Comparison of ENCODE assay signal across 25 cellular contexts in genomic region chr15:60555814-60556213, GRCh38.
A peak's percentile ranks its signal among the peaks of the same experiment; 100 is the strongest.
DNase-seq lines count a peak whose midpoint lies in the region; ATAC-seq and TF ChIP-seq lines count a peak whose summit lies in the region.
"Had no signal": no experiment of that assay in that cellular context is flagged by ENCODE, and none has a peak within 500 bp of the region (broad histone marks: within the 10 kb centered on the region; RNA-seq: fewer than 3 reads in every experiment).

No MANE protein-coding gene starts in this region.

- H3K36me3 Mint-ChIP-seq in activated T-cell treated with anti-CD3 and anti-CD28 coated beads, Interleukin-2, amount 50 U/mL, for 24 hours (ENCODE audit: low read depth): peaks cover 50% of the 10 kb centered on the region
- H3K36me3 Mint-ChIP-seq in central memory CD8-positive, alpha-beta T cell (ENCODE audit: insufficient read depth): peaks cover 29% of the 10 kb centered on the region

- no peak for ATAC-seq in central memory CD8-positive, alpha-beta T cell (replicated peaks; ENCODE audit: extremely low read depth, poor library complexity, severe bottlenecking)
- ATAC-seq in psoas muscle: peak in 2 of 4 donors; percentile 15 to 42
- no peak for ATAC-seq in HG02938 (IDR thresholded peaks at IDR 0.05; ENCODE audit: unreplicated experiment)
- ATAC-seq: pancreas, right cardiac atrium had no signal

- peaks cover 88% of the 10 kb centered on the region for H3K4me1 Mint-ChIP-seq in activated T-cell treated with anti-CD3 and anti-CD28 coated beads, Interleukin-2, amount 50 U/mL, for 24 hours (ENCODE audit: low read depth)
- peaks cover 86% of the 10 kb centered on the region for H3K4me1 Mint-ChIP-seq in central memory CD8-positive, alpha-beta T cell

- TF ChIP-seq CTCF in GM06990 (IDR thresholded peaks at IDR 0.05; ENCODE audit: insufficient read depth, low read length, poor library complexity, severe bottlenecking) (no peak), psoas muscle (IDR thresholded peaks at IDR 0.05) (no peak), Peyer's patch (IDR thresholded peaks at IDR 0.05) (no peak)

- no peaks in the 10 kb centered on the region for H3K27me3 Mint-ChIP-seq in activated T-cell treated with anti-CD3 and anti-CD28 coated beads, Interleukin-2, amount 50 U/mL, for 24 hours
- no peaks in the 10 kb centered on the region for H3K27me3 Mint-ChIP-seq in central memory CD8-positive, alpha-beta T cell

- H3K4me3 ChIP-seq in GM06990 (replicated peaks; ENCODE audit: low read depth, low read length) (peak overlapping the region; percentile 27; the same call in 1 of the 2 replicates), psoas muscle (no peak overlapping the region), Peyer's patch (no peak overlapping the region)
- H3K4me3 ChIP-seq: coronary artery, esophagus squamous epithelium, hepatocyte, left ventricle myocardium inferior, pancreas had no signal

- 33 to 73% (median 47%) methylated on average over 3 of the region's 3 CpGs for WGBS in psoas muscle, 3 donors

- TF ChIP-seq POLR2A in Peyer's patch (IDR thresholded peaks at IDR 0.05): no peak

- intact Hi-C loops in psoas muscle (cut with DNase I): no loop called here

- peaks cover 6% of the 10 kb centered on the region for H3K9me3 Mint-ChIP-seq in activated T-cell treated with anti-CD3 and anti-CD28 coated beads, Interleukin-2, amount 50 U/mL, for 24 hours
- H3K9me3 Mint-ChIP-seq in central memory CD8-positive, alpha-beta T cell: no peaks in the 10 kb centered on the region
- H3K9me3 Mint-ChIP-seq: HFFc6 had no signal

- H3K4me1 ChIP-seq in psoas muscle (peaks cover 82% of the 10 kb centered on the region), Peyer's patch (peaks cover 0 to 11% (median 0%) of the 10 kb centered on the region in 4 donors)

- H3K4me3 Mint-ChIP-seq in activated T-cell treated with anti-CD3 and anti-CD28 coated beads, Interleukin-2, amount 50 U/mL, for 24 hours: no peak overlapping the region
- no peak overlapping the region for H3K4me3 Mint-ChIP-seq in central memory CD8-positive, alpha-beta T cell
- H3K4me3 Mint-ChIP-seq: HFFc6, nephron progenitor cell had no signal

- peak overlapping the region; percentile 79 for H3K27ac Mint-ChIP-seq in activated T-cell treated with anti-CD3 and anti-CD28 coated beads, Interleukin-2, amount 50 U/mL, for 24 hours
- peak overlapping the region; percentile 82 for H3K27ac Mint-ChIP-seq in central memory CD8-positive, alpha-beta T cell (ENCODE audit: low read depth)
- H3K27ac Mint-ChIP-seq: HFFc6, nephron progenitor cell had no signal

- no peaks in the 10 kb centered on the region for H3K27me3 ChIP-seq in GM06990 (replicated peaks; ENCODE audit: control insufficient read depth, insufficient read depth, low read length)
- H3K27me3 ChIP-seq in psoas muscle (ENCODE audit: insufficient read depth in 3 of 3, low read length in 2 of 3): no peaks in the 10 kb centered on the region
- no peaks in the 10 kb centered on the region for H3K27me3 ChIP-seq in Peyer's patch
- H3K27me3 ChIP-seq: esophagus squamous epithelium, hepatocyte, pancreas had no signal

- no peak for DNase-seq in activated T-cell treated with anti-CD3 and anti-CD28 coated beads, Interleukin-2, amount 50 U/mL, for 24 hours
- DNase-seq in activated T-cell treated with anti-CD3 and anti-CD28 coated beads, Interleukin-2, amount 50 U/mL, for 48 hours: no peak
- DNase-seq in GM06990 (ENCODE audit: extremely low read depth, insufficient read length): no peak
- no peak for DNase-seq in central memory CD8-positive, alpha-beta T cell (ENCODE audit: low spot score in 2 of 2)
- no peak for DNase-seq in psoas muscle
- DNase-seq in Peyer's patch: no peak
- no peak for DNase-seq in T-helper 9 cell
- DNase-seq: ACHN; activated CD4-positive, alpha-beta T cell treated with anti-CD3 and anti-CD28 coated beads for 4 hours; activated effector memory CD4-positive, alpha-beta T cell treated with anti-CD3 and anti-CD28 coated beads, Interleukin-2, amount 50 U/mL, for 16 hours; esophagus squamous epithelium; HFFc6; left ventricle myocardium inferior; midbrain; NCI-H510A; nephron progenitor cell; NK-92 treated with Interleukin-12 subunit alpha and Interleukin-12 subunit beta, amount 100 ng/mL, for 24 hours; pancreas; right cardiac atrium; stimulated activated CD4-positive, alpha-beta T cell treated with anti-CD3 and anti-CD28 coated beads, Interleukin-4, amount 100 ng/mL, for 1 hour; stimulated activated naive CD4-positive, alpha-beta T cell; T-helper 1 cell had no signal

- H3K36me3 ChIP-seq in GM06990 (ENCODE audit: control insufficient read depth, insufficient read depth, low read length) (peaks cover 2% of the 10 kb centered on the region; the same call in 1 of the 2 replicates), psoas muscle (ENCODE audit: insufficient read depth in 1 of 2, low read depth in 1 of 2) (no peaks in the 10 kb centered on the region), Peyer's patch (no peaks in the 10 kb centered on the region)
- H3K36me3 ChIP-seq: esophagus squamous epithelium, left ventricle myocardium inferior, pancreas had no signal

- peak overlapping the region; percentile 77 for H3K27ac ChIP-seq in psoas muscle
- H3K27ac ChIP-seq in Peyer's patch: no peak overlapping the region
- H3K27ac ChIP-seq: coronary artery, hepatocyte, left ventricle myocardium inferior, pancreas had no signal

- no peaks in the 10 kb centered on the region for H3K9me3 ChIP-seq in psoas muscle
- no peaks in the 10 kb centered on the region for H3K9me3 ChIP-seq in Peyer's patch
- H3K9me3 ChIP-seq: esophagus squamous epithelium, pancreas had no signal
